In the genomic region with DNA sequence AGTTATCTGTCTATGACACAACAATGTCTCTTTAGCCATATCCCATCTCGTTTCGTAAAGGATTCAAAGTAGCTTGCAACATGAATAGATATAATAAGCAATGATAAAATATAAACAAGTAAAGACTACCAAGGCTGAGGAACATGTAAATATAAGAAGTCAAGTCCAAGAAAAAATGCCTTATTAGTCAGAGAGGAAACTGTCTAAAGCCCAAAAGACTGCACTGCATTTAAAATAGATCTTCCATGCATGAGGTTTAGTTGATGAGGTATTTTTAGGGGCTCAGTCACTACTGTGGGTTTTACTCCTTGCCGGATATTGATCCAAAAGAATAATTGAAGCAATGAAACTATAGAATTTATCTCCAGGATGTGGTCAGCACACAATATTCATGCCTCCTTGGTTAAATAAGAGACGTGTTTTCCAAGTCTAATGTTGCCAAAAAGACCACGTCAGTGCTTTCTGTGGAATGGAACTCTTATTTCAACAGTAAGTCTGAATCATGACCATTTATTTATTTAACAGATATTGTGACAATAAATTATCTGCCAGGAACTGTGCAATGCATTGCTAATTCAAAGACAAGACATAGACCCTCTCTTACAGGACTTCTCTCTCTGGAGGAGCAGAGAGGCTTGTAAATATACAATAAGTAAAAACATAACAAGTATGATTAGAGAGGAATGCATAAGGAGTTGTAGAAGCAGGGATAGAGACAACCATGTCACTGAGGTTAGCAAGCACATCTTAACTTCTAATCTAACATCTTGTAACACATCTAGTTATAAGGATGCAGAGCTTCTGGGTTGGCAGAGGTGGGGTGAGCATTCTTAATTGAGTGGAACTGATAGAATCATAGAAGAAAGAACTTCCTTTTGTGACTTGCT, we compare ENCODE assay signal across 17 cellular contexts.
DNase-seq lines count a peak whose midpoint lies in the region; ATAC-seq and TF ChIP-seq lines count a peak whose summit lies in the region.
"Had no signal": no experiment of that assay in that cellular context is flagged by ENCODE, and none has a peak within 500 bp of the region (broad histone marks: within the 10 kb centered on the region; RNA-seq: fewer than 3 reads in every experiment).

No MANE protein-coding gene starts in this region.

- no peak overlapping the region for H3K27ac Mint-ChIP-seq in H9
- H3K27ac Mint-ChIP-seq: activated naive CD8-positive, alpha-beta T cell; endodermal cell; immature natural killer cell; neural progenitor cell; stimulated activated naive B cell treated with anti-CD40 and anti-IgM and Interleukin-4, amounts not matched to agents 10 μg/mL and 1 μg/mL and 100 μg/mL, for 72 hours; T-cell had no signal

- H2BK120ac ChIP-seq in mesenchymal stem cell (ENCODE audit: low read depth, low read length) (no peak overlapping the region), H9 (ENCODE audit: low read depth, low read length, poor library complexity, severe bottlenecking) (no peak overlapping the region)

- H3K4me1 Mint-ChIP-seq in H9 = no peaks in the 10 kb centered on the region
- H3K4me1 Mint-ChIP-seq: neural progenitor cell; stimulated activated naive B cell treated with anti-CD40 and anti-IgM and Interleukin-4, amounts not matched to agents 10 μg/mL and 1 μg/mL and 100 μg/mL, for 72 hours; T-cell had no signal

- no peak overlapping the region for H2AK5ac ChIP-seq in mesenchymal stem cell (ENCODE audit: low read length, severe bottlenecking)
- H2AK5ac ChIP-seq in H9 (ENCODE audit: insufficient read length, low read length) = no peak overlapping the region

- no peak overlapping the region for H4K5ac ChIP-seq in H9 (ENCODE audit: insufficient read length, low read depth, low read length)

- CTCF ChIA-PET in AG04450 (lab: Charles Lee) = interaction anchor here (1.6 kb wide), 1 partner anchor 204 kb away, joined by 5 read pairs; no protein-coding TSS in a partner anchor

- peak overlapping the region; percentile 77 to 88 for H3K18ac ChIP-seq in mesenchymal stem cell (ENCODE audit: low read depth in 1 of 2, low read length in 2 of 2)
- H3K18ac ChIP-seq in H9 (ENCODE audit: insufficient read length, low read depth, low read length) = no peak overlapping the region

- H4K91ac ChIP-seq in mesenchymal stem cell (ENCODE audit: low read length) (no peak overlapping the region), H9 (ENCODE audit: insufficient read length, low read depth, low read length) (no peak overlapping the region)

- H3K27me3 Mint-ChIP-seq in H9 (ENCODE audit: low read depth) = no peaks in the 10 kb centered on the region
- H3K27me3 Mint-ChIP-seq: stimulated activated naive B cell treated with anti-CD40 and anti-IgM and Interleukin-4, amounts not matched to agents 10 μg/mL and 1 μg/mL and 100 μg/mL, for 72 hours had no signal

- H2BK20ac ChIP-seq in H9 (ENCODE audit: low read depth, low read length, poor library complexity, severe bottlenecking) = no peak overlapping the region

- H3T11ph ChIP-seq in H9 (ENCODE audit: low read length) = no peak overlapping the region

- H3K27me3 ChIP-seq in AG04450 (ENCODE audit: control insufficient read depth, insufficient read depth, low read length) (no peaks in the 10 kb centered on the region), mesenchymal stem cell (ENCODE audit: control insufficient read depth in 1 of 2, insufficient read depth in 1 of 2, low read length in 2 of 2) (no peaks in the 10 kb centered on the region), H9 (ENCODE audit: insufficient read depth, low read length) (no peaks in the 10 kb centered on the region), foreskin keratinocyte (no peaks in the 10 kb centered on the region)
- H3K27me3 ChIP-seq: neural progenitor cell had no signal

- no peaks in the 10 kb centered on the region for H4K20me1 ChIP-seq in H9 (ENCODE audit: control insufficient read depth, insufficient read depth, insufficient read length)

- no peaks in the 10 kb centered on the region for H3K79me2 ChIP-seq in H9 (ENCODE audit: insufficient read depth, low read length)

- H3K4me3 ChIP-seq in AG04450 (ENCODE audit: low read depth, low read length) = no peak overlapping the region
- no peak overlapping the region for H3K4me3 ChIP-seq in LNCaP clone FGC (ENCODE audit: low read depth, low read length)
- H3K4me3 ChIP-seq in cardiac fibroblast (replicated peaks in 1 of 2; ENCODE audit: low read depth in 2 of 2, low read length in 2 of 2) = no peak overlapping the region
- H3K4me3 ChIP-seq in mesenchymal stem cell (ENCODE audit: insufficient read depth in 1 of 2, low read depth in 1 of 2, low read length in 2 of 2) = peak overlapping the region in 1 of 2 experiments; percentile 22
- H3K4me3 ChIP-seq: neural progenitor cell had no signal

- peak; percentile 92 for DNase-seq in AG04450 (ENCODE audit: low read depth, low spot score)
- peak; percentile 15 for DNase-seq in LNCaP clone FGC (ENCODE audit: low read depth)
- DNase-seq in cardiac fibroblast (ENCODE audit: low read depth in 2 of 2) = peak; percentile 95 to 99
- peak; percentile 96 for DNase-seq in mesenchymal stem cell
- DNase-seq in activated CD4-positive, alpha-beta T cell treated with anti-CD3 and anti-CD28 coated beads for 48 hours = no peak
- no peak for DNase-seq in H9
- no peak for DNase-seq in germinal center (ENCODE audit: low spot score)
- DNase-seq in foreskin keratinocyte = no peak
- DNase-seq: C1 segment of cervical spinal cord; endodermal cell; immature natural killer cell; NCI-H1092 treated with DMSO at 0.1 percent for 48 hours; NCI-H774; stimulated activated naive B cell treated with anti-CD40 and anti-IgM and Interleukin-4, amounts not matched to agents 10 μg/mL and 1 μg/mL and 100 μg/mL, for 72 hours; T-cell had no signal

- WGBS in mesenchymal stem cell = 33% methylated on average over 1 of the region's 5 CpGs
- no CpG with 5 or more reads among the region's 5 CpGs for WGBS in H9 (ENCODE audit: extremely low coverage, insufficient read length, low lambda C conversion rate)

- H3K36me3 ChIP-seq in mesenchymal stem cell (ENCODE audit: control insufficient read depth in 1 of 2, insufficient read depth in 2 of 2, low read depth in 1 of 2, low read length in 2 of 2) = peaks cover 0 to 52% of the 10 kb centered on the region in 2 experiments
- H3K36me3 ChIP-seq: neural progenitor cell had no signal

- H3K9ac ChIP-seq in mesenchymal stem cell (ENCODE audit: low read length) (peak overlapping the region; percentile 85), H9 (ENCODE audit: extremely low read depth, insufficient read length, low read length) (no peak overlapping the region)
- H3K9ac ChIP-seq: neural progenitor cell had no signal

- H3K9me3 Mint-ChIP-seq in H9 = peaks cover 6 to 7% of the 10 kb centered on the region in 2 experiments; a peak in 4 of 5 replicates
- H3K9me3 Mint-ChIP-seq: neural progenitor cell had no signal

- no peak overlapping the region for H3K14ac ChIP-seq in mesenchymal stem cell (ENCODE audit: low read length in 2 of 2)
- no peak overlapping the region for H3K14ac ChIP-seq in H9 (ENCODE audit: insufficient read depth, low read length)

- no peaks in the 10 kb centered on the region; a peak in 1 of 7 replicates for H3K36me3 Mint-ChIP-seq in H9 (ENCODE audit: insufficient read depth in 1 of 3, low read depth in 3 of 3)
- H3K36me3 Mint-ChIP-seq: activated naive CD8-positive, alpha-beta T cell; neural progenitor cell; stimulated activated naive B cell treated with anti-CD40 and anti-IgM and Interleukin-4, amounts not matched to agents 10 μg/mL and 1 μg/mL and 100 μg/mL, for 72 hours; T-cell had no signal

- H3K79me1 ChIP-seq in mesenchymal stem cell (replicated peaks; ENCODE audit: low read length, poor library complexity, severe bottlenecking) (no peaks in the 10 kb centered on the region), H9 (ENCODE audit: insufficient read depth, low read depth, low read length, poor library complexity, severe bottlenecking) (no peaks in the 10 kb centered on the region)

- no peak overlapping the region for H3K56ac ChIP-seq in H9 (ENCODE audit: insufficient read length, low read depth, low read length)

- H3K4me2 ChIP-seq in mesenchymal stem cell (ENCODE audit: low read length, poor library complexity, severe bottlenecking) = no peak overlapping the region
- H3K4me2 ChIP-seq in H9 (ENCODE audit: insufficient read depth, insufficient read length, low read length) = no peak overlapping the region
- H3K4me2 ChIP-seq: neural progenitor cell had no signal

- POLR2A ChIA-PET in AG04450 (lab: Yijun Ruan, JAX) = interaction anchor here (0.7 to 1.0 kb wide), 2 partner anchors 12 to 16 kb away, joined by 3 read pairs; no protein-coding TSS in a partner anchor

- H3K23me2 ChIP-seq in H9 (ENCODE audit: insufficient read length, low read depth, low read length, poor library complexity, severe bottlenecking) = no peaks in the 10 kb centered on the region

- H3K27ac ChIP-seq in AG04450 (ENCODE audit: low read depth, low read length) (peak overlapping the region; percentile 87), mesenchymal stem cell (ENCODE audit: low read length, poor library complexity, severe bottlenecking) (no peak overlapping the region), H9 (ENCODE audit: insufficient read length, low read depth, low read length) (no peak overlapping the region), foreskin keratinocyte (no peak overlapping the region)
- H3K27ac ChIP-seq: neural progenitor cell had no signal

- no peak for ATAC-seq in foreskin keratinocyte
- ATAC-seq: stimulated activated naive B cell treated with anti-CD40 and anti-IgM and Interleukin-4, amounts not matched to agents 10 μg/mL and 1 μg/mL and 100 μg/mL, for 72 hours; T-cell had no signal

- peak overlapping the region in 1 of 2 experiments; percentile 88 for H3K4ac ChIP-seq in mesenchymal stem cell (ENCODE audit: low read depth in 1 of 2, low read length in 2 of 2)
- H3K4ac ChIP-seq in H9 (ENCODE audit: low read depth, low read length) = no peak overlapping the region

- H3K9me3 ChIP-seq in AG04450 (ENCODE audit: control insufficient read depth, insufficient read depth, low read length) = no peaks in the 10 kb centered on the region
- peaks cover 25% of the 10 kb centered on the region for H3K9me3 ChIP-seq in mesenchymal stem cell (ENCODE audit: control insufficient read depth, low read length)
- H3K9me3 ChIP-seq in H9 (ENCODE audit: control insufficient read depth, low read depth, low read length) = no peaks in the 10 kb centered on the region

- TF ChIP-seq CTCF in AG04450 (IDR thresholded peaks at IDR 0.05; ENCODE audit: low read depth, low read length) = no peak
- no peak for TF ChIP-seq CTCF in LNCaP clone FGC (IDR thresholded peaks at IDR 0.05; ENCODE audit: control insufficient read depth, extremely low read depth, insufficient read depth)
- TF ChIP-seq CTCF in cardiac fibroblast (IDR thresholded peaks at IDR 0.05; ENCODE audit: low read depth, low read length) = no peak
- TF ChIP-seq CTCF in H9 (conservative IDR thresholded peaks at IDR 0.05) = no peak
- no peak for TF ChIP-seq CTCF in foreskin keratinocyte (conservative IDR thresholded peaks at IDR 0.05)

- H2AFZ ChIP-seq in mesenchymal stem cell (ENCODE audit: low read depth, low read length) = no peak overlapping the region
- no peak overlapping the region for H2AFZ ChIP-seq in H9 (ENCODE audit: low read length)
- H2AFZ ChIP-seq: neural progenitor cell had no signal

- H2BK15ac ChIP-seq in mesenchymal stem cell (ENCODE audit: low read depth, poor library complexity, severe bottlenecking) = no peak overlapping the region
- no peak overlapping the region for H2BK15ac ChIP-seq in H9 (ENCODE audit: low read depth, low read length)

- H3K4me3 Mint-ChIP-seq in H9 = no peak overlapping the region
- H3K4me3 Mint-ChIP-seq: activated naive CD8-positive, alpha-beta T cell; endodermal cell; immature natural killer cell; neural progenitor cell; stimulated activated naive B cell treated with anti-CD40 and anti-IgM and Interleukin-4, amounts not matched to agents 10 μg/mL and 1 μg/mL and 100 μg/mL, for 72 hours; T-cell had no signal

- no peak overlapping the region for H2BK5ac ChIP-seq in mesenchymal stem cell (ENCODE audit: low read depth, low read length, poor library complexity, severe bottlenecking)
- H2BK5ac ChIP-seq in H9 (ENCODE audit: insufficient read length, low read length) = no peak overlapping the region

- H4K8ac ChIP-seq in mesenchymal stem cell (ENCODE audit: low read length) = no peak overlapping the region
- no peak overlapping the region for H4K8ac ChIP-seq in H9 (replicated peaks; ENCODE audit: insufficient read length, low read depth, low read length)

- H2BK12ac ChIP-seq in mesenchymal stem cell (ENCODE audit: low read length in 2 of 2) (peak overlapping the region in 1 of 2 experiments; percentile 59), H9 (ENCODE audit: insufficient read length, low read depth, low read length) (no peak overlapping the region)

- H3K23ac ChIP-seq in mesenchymal stem cell (ENCODE audit: low read length in 2 of 2) (no peak overlapping the region), H9 (ENCODE audit: insufficient read length, low read depth, low read length) (no peak overlapping the region)

- no peaks in the 10 kb centered on the region for H3K4me1 ChIP-seq in mesenchymal stem cell (ENCODE audit: control insufficient read depth, insufficient read depth, low read depth, low read length)
- H3K4me1 ChIP-seq in H9 (ENCODE audit: insufficient read depth, low read length) = no peaks in the 10 kb centered on the region
- no peaks in the 10 kb centered on the region for H3K4me1 ChIP-seq in foreskin keratinocyte
- H3K4me1 ChIP-seq: neural progenitor cell had no signal

Comparison
In these comparisons a context has a peak if more than half of its experiments do, and no peak if none do; other contexts are left out.
1. DNase-seq: peak in AG04450 (single experiment), LNCaP clone FGC (single experiment), cardiac fibroblast (2 of 2) and mesenchymal stem cell (single experiment); none in activated CD4-positive, alpha-beta T cell treated with anti-CD3 and anti-CD28 coated beads for 48 hours (single experiment), H9 (single experiment), germinal center (single experiment) and foreskin keratinocyte (0 of 2).